ENCODE assay signal across 16 cellular contexts in genomic region chr4:26183017-26183416, GRCh38.
A peak's percentile ranks its signal among the peaks of the same experiment; 100 is the strongest.
DNase-seq lines count a peak whose midpoint lies in the region; ATAC-seq and TF ChIP-seq lines count a peak whose summit lies in the region.
"Had no signal": no experiment of that assay in that cellular context is flagged by ENCODE, and none has a peak within 500 bp of the region (broad histone marks: within the 10 kb centered on the region; RNA-seq: fewer than 3 reads in every experiment).

No MANE protein-coding gene starts in this region.

- peak overlapping the region; percentile 75; the same call in 1 of the 2 replicates for H2BK20ac ChIP-seq in IMR-90 (ENCODE audit: low read depth, low read length)

- BruUV-seq in IMR-90 (replicated peaks; lab: Mats Ljungman, UMichigan): no TSS peak

- peak overlapping the region in 1 of 2 experiments; percentile 37; a peak in 2 of 4 replicates for H4K8ac ChIP-seq in IMR-90 (ENCODE audit: low read depth in 2 of 2, low read length in 2 of 2)

- no peak overlapping the region for H3K4me3 ChIP-seq in IMR-90 (ENCODE audit: insufficient read depth, low read depth, low read length)
- no peak overlapping the region for H3K4me3 ChIP-seq in upper lobe of right lung
- H3K4me3 ChIP-seq: left ventricle myocardium inferior had no signal

- POLR2A ChIA-PET in IMR-90 (lab: Charles Lee; ENCODE audit: unreplicated experiment): no interaction called here

- intact Hi-C loops in IMR-90 (cut with micrococcal nuclease) (no loop called here), left ventricle myocardium superior (cut with micrococcal nuclease) (no loop called here), upper lobe of right lung (cut with DNase I) (no loop called here)

- TF ChIP-seq POLR2A in IMR-90 (IDR thresholded peaks at IDR 0.05; ENCODE audit: low read depth, low read length): no peak

- H3K27ac ChIP-seq in IMR-90 (ENCODE audit: insufficient read depth, low read length) (no peak overlapping the region), upper lobe of right lung (no peak overlapping the region)
- H3K27ac ChIP-seq: left ventricle myocardium inferior had no signal

- in situ Hi-C loops in IMR-90 (cut with MboI; ENCODE audit: low sequenced_read_pairs): loop anchor here (25.0 kb wide), 1 partner anchor 829 kb away; no protein-coding TSS in a partner anchor

- H2BK15ac ChIP-seq in IMR-90 (ENCODE audit: low read depth, low read length): peak overlapping the region; percentile 49; the same call in 2 of the 3 replicates

- WGBS in IMR-90 (ENCODE audit: extremely low coverage in 2 of 2, insufficient read length in 1 of 2), 2 experiments: 61% methylated on average over 4 of the region's 5 CpGs; no CpG with 5 or more reads in 1 of the 2 experiments

- no peak overlapping the region for H3K9ac ChIP-seq in IMR-90 (ENCODE audit: low read depth, low read length)

- peak overlapping the region; percentile 21 for H2AK9ac ChIP-seq in IMR-90 (replicated peaks; ENCODE audit: low read depth, low read length, poor library complexity)

- no peak overlapping the region for H3K4me2 ChIP-seq in IMR-90 (ENCODE audit: low read depth, low read length)

- no peak for TF ChIP-seq RAD21 in IMR-90 (IDR thresholded peaks at IDR 0.05; ENCODE audit: low read length)

- H3K56ac ChIP-seq in IMR-90 (ENCODE audit: extremely low read depth, insufficient read depth, low read length): no peak overlapping the region

- TF ChIP-seq CTCF in IMR-90 (conservative IDR thresholded peaks at IDR 0.05; ENCODE audit: low read depth, low read length) (no peak), upper lobe of right lung (IDR thresholded peaks at IDR 0.05) (no peak)

- peak overlapping the region; percentile 70 for H2BK5ac ChIP-seq in IMR-90 (ENCODE audit: low read depth, low read length, poor library complexity, severe bottlenecking)

- H2AFZ ChIP-seq in IMR-90 (replicated peaks; ENCODE audit: low read length, poor library complexity): peak overlapping the region; percentile 9

- H4K5ac ChIP-seq in IMR-90 (ENCODE audit: low read depth, low read length): peak overlapping the region; percentile 17; the same call in 1 of the 2 replicates

- no peaks in the 10 kb centered on the region for H3K79me1 ChIP-seq in IMR-90 (ENCODE audit: low read depth in 1 of 2, low read length in 2 of 2)

- H4K91ac ChIP-seq in IMR-90 (ENCODE audit: insufficient read depth, low read depth, low read length): peak overlapping the region; percentile 30; the same call in 1 of the 2 replicates

- H3K4me1 ChIP-seq in IMR-90 (ENCODE audit: control insufficient read depth, insufficient read depth, low read length): peaks cover 7% of the 10 kb centered on the region
- H3K4me1 ChIP-seq in upper lobe of right lung: peaks cover 6% of the 10 kb centered on the region
- H3K4me1 ChIP-seq: left ventricle myocardium inferior had no signal

- H4K20me1 ChIP-seq in IMR-90 (ENCODE audit: insufficient read depth, low read length): no peaks in the 10 kb centered on the region

- no peaks in the 10 kb centered on the region for H3K27me3 ChIP-seq in IMR-90 (ENCODE audit: control insufficient read depth, insufficient read depth, low read length)
- no peaks in the 10 kb centered on the region for H3K27me3 ChIP-seq in upper lobe of right lung

- peak overlapping the region; percentile 79 for H3K4ac ChIP-seq in IMR-90 (ENCODE audit: low read depth, low read length)

- H3K23ac ChIP-seq in IMR-90 (ENCODE audit: low read depth, low read length): no peak overlapping the region

- H3K9me3 ChIP-seq in IMR-90 (ENCODE audit: control insufficient read depth, insufficient read depth, low read length) (no peaks in the 10 kb centered on the region), upper lobe of right lung (no peaks in the 10 kb centered on the region)

- dilution Hi-C loops in IMR-90 (cut with HindIII; ENCODE audit: low sequenced_read_pairs, unreplicated experiment): no loop called here

- H3K14ac ChIP-seq in IMR-90 (replicated peaks; ENCODE audit: low read depth, low read length): no peak overlapping the region

- peak; percentile 49 for DNase-seq in EH (ENCODE audit: low read depth)
- DNase-seq in IMR-90: peak; percentile 79
- peak; percentile 57 for DNase-seq in amniotic epithelial cell (ENCODE audit: low read depth)
- DNase-seq in foreskin melanocyte: peak; percentile 63
- no peak for DNase-seq in NCI-H2171 (lab: John Stamatoyannopoulos, UW)
- no peak for DNase-seq in left ventricle myocardium superior
- DNase-seq in upper lobe of right lung: no peak
- DNase-seq: endodermal cell, left ventricle myocardium inferior, MV-4-11, NCI-H1694, NCI-H526 treated with DMSO at 0.1 percent for 48 hours, nephron progenitor cell, Right ventricle myocardium superior, substantia nigra had no signal

- H3K36me3 ChIP-seq in IMR-90 (ENCODE audit: control insufficient read depth, insufficient read depth, low read length) (no peaks in the 10 kb centered on the region), upper lobe of right lung (no peaks in the 10 kb centered on the region)
- H3K36me3 ChIP-seq: left ventricle myocardium inferior had no signal

- CTCF ChIA-PET in IMR-90 (lab: Yijun Ruan, JAX): no interaction called here

- H3K18ac ChIP-seq in IMR-90 (ENCODE audit: low read depth, low read length): peak overlapping the region; percentile 88; the same call in 1 of the 2 replicates

- peak overlapping the region; percentile 87 for H2AK5ac ChIP-seq in IMR-90 (ENCODE audit: low read depth, low read length)

- peak; percentile 75 for ATAC-seq in IMR-90 (ENCODE audit: low read depth)
- ATAC-seq in GM18873 (IDR thresholded peaks at IDR 0.05; ENCODE audit: low FRiP score, unreplicated experiment): no peak
- ATAC-seq in left ventricle myocardium superior: no peak
- no peak for ATAC-seq in upper lobe of right lung

- H2BK120ac ChIP-seq in IMR-90 (ENCODE audit: low read depth, low read length): peak overlapping the region; percentile 86

- peaks cover 10% of the 10 kb centered on the region for H3K9me1 ChIP-seq in IMR-90 (ENCODE audit: insufficient read depth, low read length)

TF ChIP-seq in IMR-90, 13 proteins besides CTCF, POLR2A, EP300 and RAD21:
- TF ChIP-seq, protein P1, sequence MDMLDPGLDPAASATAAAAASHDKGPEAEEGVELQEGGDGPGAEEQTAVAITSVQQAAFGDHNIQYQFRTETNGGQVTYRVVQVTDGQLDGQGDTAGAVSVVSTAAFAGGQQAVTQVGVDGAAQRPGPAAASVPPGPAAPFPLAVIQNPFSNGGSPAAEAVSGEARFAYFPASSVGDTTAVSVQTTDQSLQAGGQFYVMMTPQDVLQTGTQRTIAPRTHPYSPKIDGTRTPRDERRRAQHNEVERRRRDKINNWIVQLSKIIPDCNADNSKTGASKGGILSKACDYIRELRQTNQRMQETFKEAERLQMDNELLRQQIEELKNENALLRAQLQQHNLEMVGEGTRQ (IDR thresholded peaks at IDR 0.05; ENCODE audit: low read depth, low read length): no peak
- TF ChIP-seq, protein P2, sequence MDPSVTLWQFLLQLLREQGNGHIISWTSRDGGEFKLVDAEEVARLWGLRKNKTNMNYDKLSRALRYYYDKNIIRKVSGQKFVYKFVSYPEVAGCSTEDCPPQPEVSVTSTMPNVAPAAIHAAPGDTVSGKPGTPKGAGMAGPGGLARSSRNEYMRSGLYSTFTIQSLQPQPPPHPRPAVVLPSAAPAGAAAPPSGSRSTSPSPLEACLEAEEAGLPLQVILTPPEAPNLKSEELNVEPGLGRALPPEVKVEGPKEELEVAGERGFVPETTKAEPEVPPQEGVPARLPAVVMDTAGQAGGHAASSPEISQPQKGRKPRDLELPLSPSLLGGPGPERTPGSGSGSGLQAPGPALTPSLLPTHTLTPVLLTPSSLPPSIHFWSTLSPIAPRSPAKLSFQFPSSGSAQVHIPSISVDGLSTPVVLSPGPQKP (IDR thresholded peaks at IDR 0.05; ENCODE audit: borderline replicate concordance, low read depth, low read length): no peak
- TF ChIP-seq CEBPB (IDR thresholded peaks at IDR 0.05; ENCODE audit: low read depth, low read length) (no peak), RFX5 (IDR thresholded peaks at IDR 0.05; ENCODE audit: low read depth, low read length) (0 out of 2 replicates have a peak, but pooled peaks have one; percentile 2), MAZ (IDR thresholded peaks at IDR 0.05; ENCODE audit: borderline replicate concordance, low read depth, low read length) (no peak), MXI1 (IDR thresholded peaks at IDR 0.05; ENCODE audit: borderline replicate concordance, low read depth, low read length) (no peak), BHLHE40 (IDR thresholded peaks at IDR 0.05; ENCODE audit: low read depth, low read length) (peak; percentile 79), NFE2L2 (IDR thresholded peaks at IDR 0.05; ENCODE audit: low read depth, low read length) (no peak), FOS (IDR thresholded peaks at IDR 0.05; ENCODE audit: low read depth, low read length) (peak; percentile 50; the same call in 1 of the 2 replicates), SMC3 (IDR thresholded peaks at IDR 0.05; ENCODE audit: low read depth, low read length) (no peak), RCOR1 (IDR thresholded peaks at IDR 0.05; ENCODE audit: insufficient replicate concordance, low read length) (no peak), CHD1 (IDR thresholded peaks at IDR 0.05; ENCODE audit: low read depth, low read length) (no peak), MAFK (IDR thresholded peaks at IDR 0.05; ENCODE audit: low read depth, low read length) (no peak)
TF ChIP-seq in IMR-90: peak in this region for 3.

Comparison
In these comparisons a context has a peak if more than half of its experiments do, and no peak if none do; other contexts are left out.
1. DNase-seq: peak in EH (single experiment), IMR-90 (single experiment), amniotic epithelial cell (single experiment) and foreskin melanocyte (single experiment); none in NCI-H2171 (single experiment), left ventricle myocardium superior (single experiment) and upper lobe of right lung (single experiment).